27 cellular contexts compared by ENCODE assay signal in the genomic region with DNA sequence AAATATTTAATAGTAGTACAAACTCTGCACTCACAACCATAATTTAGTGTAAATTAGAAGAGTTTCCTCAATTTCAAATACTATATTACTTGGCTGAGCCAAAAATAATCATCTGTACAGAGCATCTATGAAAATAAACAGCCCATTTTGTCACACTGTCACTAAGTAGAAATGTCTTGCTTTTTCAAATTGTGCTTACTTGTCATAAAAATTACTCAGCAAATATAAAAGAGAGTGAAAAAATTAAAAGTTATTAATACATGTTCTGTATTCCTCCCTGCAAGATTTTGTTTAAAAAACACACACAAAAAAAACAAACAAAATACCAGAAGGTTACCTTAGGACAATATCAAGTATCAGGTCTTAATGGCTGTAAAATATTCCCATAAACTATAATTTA.
"Had no signal": no experiment of that assay in that cellular context is flagged by ENCODE, and none has a peak within 500 bp of the region (broad histone marks: within the 10 kb centered on the region; RNA-seq: fewer than 3 reads in every experiment).

No MANE protein-coding gene starts in this region.

- ATAC-seq: effector memory CD8-positive, alpha-beta T cell; esophagus mucosa; foreskin keratinocyte; gastrocnemius medialis; gastroesophageal sphincter; heart left ventricle; heart right ventricle had no signal

- FAIRE-seq: endometrium, endothelial cell of umbilical vein, frontal cortex had no signal

- H3K36me3 ChIP-seq: colonic mucosa, esophagus muscularis mucosa, esophagus squamous epithelium, gastrocnemius medialis, gastroesophageal sphincter, heart left ventricle, heart right ventricle had no signal

- H3K4me3 ChIP-seq: colonic mucosa, coronary artery, dorsolateral prefrontal cortex, esophagus muscularis mucosa, esophagus squamous epithelium, gastrocnemius medialis, gastroesophageal sphincter, heart left ventricle, heart right ventricle had no signal

- H3K27me3 ChIP-seq: colonic mucosa, dorsolateral prefrontal cortex, foreskin keratinocyte, gastrocnemius medialis, gastroesophageal sphincter, heart left ventricle had no signal

- H3K4me1 ChIP-seq: colonic mucosa, esophagus muscularis mucosa, esophagus squamous epithelium, foreskin keratinocyte, gastrocnemius medialis, gastroesophageal sphincter, heart left ventricle, heart right ventricle had no signal

- H3K27ac ChIP-seq: colonic mucosa, coronary artery, dorsolateral prefrontal cortex, epithelial cell of prostate, esophagus muscularis mucosa, esophagus squamous epithelium, foreskin keratinocyte, gastrocnemius medialis, gastroesophageal sphincter, heart left ventricle, heart right ventricle had no signal

- H3K9me3 ChIP-seq: colonic mucosa, esophagus muscularis mucosa, esophagus squamous epithelium, gastrocnemius medialis, gastroesophageal sphincter, heart left ventricle had no signal

- DNase-seq: colonic mucosa; cortex of kidney; dermis blood vessel endothelial cell; dorsolateral prefrontal cortex; effector CD4-positive, alpha-beta T cell; effector CD8-positive, alpha-beta T cell; effector memory CD4-positive, alpha-beta T cell; effector memory CD8-positive, alpha-beta T cell; endodermal cell; erythroblast; esophagus squamous epithelium; foreskin fibroblast; foreskin keratinocyte; foreskin melanocyte; gastrocnemius medialis; glutamatergic neuron; head of caudate nucleus; heart left ventricle; heart right ventricle had no signal
